Comparison of ENCODE assay signal across 16 cellular contexts in the genomic region with DNA sequence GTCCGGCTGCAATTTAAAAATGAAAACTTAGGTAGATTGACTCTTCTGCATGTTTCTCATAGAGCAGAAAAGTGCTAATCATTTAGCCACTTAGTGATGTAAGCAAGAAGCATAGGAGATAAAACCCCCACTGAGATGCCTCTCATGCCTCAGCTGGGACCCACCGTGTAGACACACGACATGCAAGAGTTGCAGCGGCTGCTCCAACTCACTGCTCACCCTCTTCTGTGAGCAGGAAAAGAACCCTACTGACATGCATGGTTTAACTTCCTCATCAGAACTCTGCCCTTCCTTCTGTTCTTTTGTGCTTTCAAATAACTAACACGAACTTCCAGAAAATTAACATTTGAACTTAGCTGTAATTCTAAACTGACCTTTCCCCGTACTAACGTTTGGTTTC. TPM values are rescaled to one million over a fixed set of nuclear protein-coding genes. Genes with fewer than 3 reads are reported as not detected.
A peak's percentile ranks its signal among the peaks of the same experiment; 100 is the strongest.
DNase-seq lines count a peak whose midpoint lies in the region; ATAC-seq and TF ChIP-seq lines count a peak whose summit lies in the region.
"Had no signal": no experiment of that assay in that cellular context is flagged by ENCODE, and none has a peak within 500 bp of the region (broad histone marks: within the 10 kb centered on the region; RNA-seq: fewer than 3 reads in every experiment).

No MANE protein-coding gene starts in this region.

- H3K23ac ChIP-seq in mesenchymal stem cell (ENCODE audit: low read length in 2 of 2): no peak overlapping the region

- H2BK120ac ChIP-seq in mesenchymal stem cell (ENCODE audit: low read depth, low read length): no peak overlapping the region

- H3K4me1 Mint-ChIP-seq in CD14-positive monocyte: peaks cover 14% of the 10 kb centered on the region
- H3K4me1 Mint-ChIP-seq in stimulated activated naive CD8-positive, alpha-beta T cell treated with anti-CD3 and anti-CD28 coated beads, Interleukin-15, amount 100 ng/mL, for 72 hours: no peaks in the 10 kb centered on the region
- peaks cover 1 to 14% (median 10%) of the 10 kb centered on the region in 4 donors for H3K4me1 Mint-ChIP-seq in CD4-positive, alpha-beta memory T cell

- H3K27ac ChIP-seq in OCI-LY7 (ENCODE audit: low read depth, low read length, poor library complexity, severe bottlenecking) (no peak overlapping the region), mesenchymal stem cell (ENCODE audit: low read length, poor library complexity, severe bottlenecking) (peak overlapping the region; percentile 89), tibial nerve (peak overlapping the region in 2 of 4 donors; percentile 43 to 80)
- no peak overlapping the region for H3K27ac ChIP-seq in CD4-positive, alpha-beta memory T cell (ENCODE audit: low read depth, low read length)
- H3K27ac ChIP-seq: vagina had no signal

- H3K27me3 ChIP-seq in mesenchymal stem cell (ENCODE audit: control insufficient read depth in 1 of 2, insufficient read depth in 1 of 2, low read length in 2 of 2) (peaks cover 0 to 35% of the 10 kb centered on the region in 2 experiments), tibial nerve (peaks cover 0 to 5% of the 10 kb centered on the region in 2 donors)
- H3K27me3 ChIP-seq in CD4-positive, alpha-beta memory T cell (ENCODE audit: insufficient read depth, low read length): no peaks in the 10 kb centered on the region
- H3K27me3 ChIP-seq: vagina had no signal

- peaks cover 0 to 5% of the 10 kb centered on the region in 2 donors for H3K36me3 Mint-ChIP-seq in CD14-positive monocyte
- peaks cover 5 to 27% of the 10 kb centered on the region in 2 donors for H3K36me3 Mint-ChIP-seq in CD4-positive, alpha-beta memory T cell

- DNase-seq in CD14-positive monocyte (ENCODE audit: low spot score): no peak
- DNase-seq in OCI-LY7 (ENCODE audit: low spot score): peak; percentile 62
- DNase-seq in mesenchymal stem cell: no peak
- no peak for DNase-seq in stimulated activated naive CD8-positive, alpha-beta T cell treated with anti-CD3 and anti-CD28 coated beads, Interleukin-15, amount 100 ng/mL, for 72 hours
- no peak for DNase-seq in CD4-positive, alpha-beta memory T cell
- DNase-seq in tibial nerve (ENCODE audit: low spot score in 2 of 2): no peak
- DNase-seq: activated CD8-positive, alpha-beta T cell treated with anti-CD3 and anti-CD28 coated beads, Interleukin-2, amount 10 ng/mL, durations not matched to agents 7 days and 5 days; DND-41; endodermal cell; glutamatergic neuron; HCEC 1CT; NCI-H2107 had no signal

- H3K9me3 Mint-ChIP-seq in CD14-positive monocyte: peaks cover 0 to 2% (median 0%) of the 10 kb centered on the region in 7 donors
- H3K9me3 Mint-ChIP-seq in stimulated activated naive CD8-positive, alpha-beta T cell treated with anti-CD3 and anti-CD28 coated beads, Interleukin-15, amount 100 ng/mL, for 72 hours: no peaks in the 10 kb centered on the region
- H3K9me3 Mint-ChIP-seq in CD4-positive, alpha-beta memory T cell: no peaks in the 10 kb centered on the region

- H4K91ac ChIP-seq in mesenchymal stem cell (ENCODE audit: low read length): no peak overlapping the region

- no TSS peak for BruUV-seq in OCI-LY7 (replicated peaks; lab: Mats Ljungman, UMichigan)

- CTCF ChIA-PET in OCI-LY7 (lab: Charles Lee; ENCODE audit: unreplicated experiment): no interaction called here
- CTCF ChIA-PET in CD4-positive, alpha-beta memory T cell (lab: Charles Lee; ENCODE audit: partially characterized antibody): interaction anchor here (2.6 to 3.3 kb wide), 2 partner anchors 44 to 182 kb away, joined by 9 to 53 read pairs; no protein-coding TSS in a partner anchor

- H3K9ac ChIP-seq in mesenchymal stem cell (ENCODE audit: low read length): peak overlapping the region; percentile 73

- H3K4me3 Mint-ChIP-seq in CD14-positive monocyte: peak overlapping the region; percentile 32 to 83
- no peak overlapping the region for H3K4me3 Mint-ChIP-seq in stimulated activated naive CD8-positive, alpha-beta T cell treated with anti-CD3 and anti-CD28 coated beads, Interleukin-15, amount 100 ng/mL, for 72 hours
- no peak overlapping the region for H3K4me3 Mint-ChIP-seq in CD4-positive, alpha-beta memory T cell
- H3K4me3 Mint-ChIP-seq: activated CD8-positive, alpha-beta T cell treated with anti-CD3 and anti-CD28 coated beads, Interleukin-2, amount 10 ng/mL, durations not matched to agents 7 days and 5 days; brain; endodermal cell had no signal

- POLR2A ChIA-PET in OCI-LY7 (lab: Charles Lee): no interaction called here
- POLR2A ChIA-PET in CD4-positive, alpha-beta memory T cell (lab: Charles Lee; ENCODE audit: partially characterized antibody): no interaction called here

- H3K4me1 ChIP-seq in OCI-LY7 (ENCODE audit: insufficient read depth, low read length, poor library complexity, severe bottlenecking) (peaks cover 13% of the 10 kb centered on the region), mesenchymal stem cell (ENCODE audit: control insufficient read depth, insufficient read depth, low read depth, low read length) (peaks cover 26% of the 10 kb centered on the region), tibial nerve (peaks cover 0 to 15% (median under 1%) of the 10 kb centered on the region in 4 donors)
- H3K4me1 ChIP-seq in CD4-positive, alpha-beta memory T cell (ENCODE audit: insufficient read depth, low read length): peaks cover 15% of the 10 kb centered on the region

- H3K18ac ChIP-seq in mesenchymal stem cell (ENCODE audit: low read depth in 1 of 2, low read length in 2 of 2): peak overlapping the region in 1 of 2 experiments; percentile 33

- H4K20me1 ChIP-seq in OCI-LY7 (ENCODE audit: insufficient read depth, low read length): no peaks in the 10 kb centered on the region

- H3K79me2 ChIP-seq in OCI-LY7 (ENCODE audit: insufficient read depth, low read depth, low read length): no peaks in the 10 kb centered on the region

- no peaks in the 10 kb centered on the region for H3K9me3 ChIP-seq in OCI-LY7 (ENCODE audit: low read length)
- no peaks in the 10 kb centered on the region for H3K9me3 ChIP-seq in mesenchymal stem cell (ENCODE audit: control insufficient read depth, low read length)
- no peaks in the 10 kb centered on the region for H3K9me3 ChIP-seq in CD4-positive, alpha-beta memory T cell (ENCODE audit: control insufficient read depth in 1 of 2, low read length in 2 of 2)
- H3K9me3 ChIP-seq in tibial nerve: no peaks in the 10 kb centered on the region
- H3K9me3 ChIP-seq: vagina had no signal

- H3K4me2 ChIP-seq in OCI-LY7 (ENCODE audit: low read length) (peak overlapping the region; percentile 51; the same call in 1 of the 2 replicates), mesenchymal stem cell (ENCODE audit: low read length, poor library complexity, severe bottlenecking) (no peak overlapping the region)

- peaks cover 0 to 11% (median 1%) of the 10 kb centered on the region in 3 donors for H3K27me3 Mint-ChIP-seq in CD14-positive monocyte (ENCODE audit: low read depth in 3 of 3)
- H3K27me3 Mint-ChIP-seq in stimulated activated naive CD8-positive, alpha-beta T cell treated with anti-CD3 and anti-CD28 coated beads, Interleukin-15, amount 100 ng/mL, for 72 hours: no peaks in the 10 kb centered on the region
- no peaks in the 10 kb centered on the region for H3K27me3 Mint-ChIP-seq in CD4-positive, alpha-beta memory T cell
- H3K27me3 Mint-ChIP-seq: brain had no signal

- TF ChIP-seq CTCF in CD14-positive monocyte (IDR thresholded peaks at IDR 0.05): no peak
- no peak for TF ChIP-seq CTCF in OCI-LY7 (conservative IDR thresholded peaks at IDR 0.05; ENCODE audit: low read length)
- no peak for TF ChIP-seq CTCF in tibial nerve (IDR thresholded peaks at IDR 0.05)

- no peak overlapping the region for H2AFZ ChIP-seq in OCI-LY7 (ENCODE audit: low read length)
- no peak overlapping the region for H2AFZ ChIP-seq in mesenchymal stem cell (ENCODE audit: low read depth, low read length)

- H3K4ac ChIP-seq in mesenchymal stem cell (ENCODE audit: low read depth in 1 of 2, low read length in 2 of 2): no peak overlapping the region

- H3K27ac Mint-ChIP-seq in CD14-positive monocyte: peak overlapping the region; percentile 7 to 76 (median 38)
- H3K27ac Mint-ChIP-seq in stimulated activated naive CD8-positive, alpha-beta T cell treated with anti-CD3 and anti-CD28 coated beads, Interleukin-15, amount 100 ng/mL, for 72 hours: no peak overlapping the region
- peak overlapping the region in 2 of 7 donors; percentile 26 to 41 for H3K27ac Mint-ChIP-seq in CD4-positive, alpha-beta memory T cell
- H3K27ac Mint-ChIP-seq: activated CD8-positive, alpha-beta T cell treated with anti-CD3 and anti-CD28 coated beads, Interleukin-2, amount 10 ng/mL, durations not matched to agents 7 days and 5 days; endodermal cell had no signal

- no peak for TF ChIP-seq EP300 in tibial nerve (IDR thresholded peaks at IDR 0.05)

- peak overlapping the region; percentile 19 for H2BK5ac ChIP-seq in mesenchymal stem cell (ENCODE audit: low read depth, low read length, poor library complexity, severe bottlenecking)

- no peak overlapping the region for H2BK15ac ChIP-seq in mesenchymal stem cell (ENCODE audit: low read depth, poor library complexity, severe bottlenecking)

- no peak for TF ChIP-seq POLR2A in tibial nerve (IDR thresholded peaks at IDR 0.05)

- H3K36me3 ChIP-seq in OCI-LY7 (ENCODE audit: insufficient read depth, low read length) (no peaks in the 10 kb centered on the region), mesenchymal stem cell (ENCODE audit: control insufficient read depth in 1 of 2, insufficient read depth in 2 of 2, low read depth in 1 of 2, low read length in 2 of 2) (peaks cover 31 to 42% of the 10 kb centered on the region in 2 experiments), tibial nerve (peaks cover 0 to 6% (median 0%) of the 10 kb centered on the region in 3 donors)
- H3K36me3 ChIP-seq in CD4-positive, alpha-beta memory T cell (ENCODE audit: insufficient read depth, low read length): no peaks in the 10 kb centered on the region

- no peak overlapping the region for H2BK12ac ChIP-seq in mesenchymal stem cell (ENCODE audit: low read length in 2 of 2)

- no peaks in the 10 kb centered on the region for H3K9me2 ChIP-seq in OCI-LY7 (ENCODE audit: insufficient read depth, low read length)

- H2AK5ac ChIP-seq in mesenchymal stem cell (ENCODE audit: low read length, severe bottlenecking): no peak overlapping the region

- intact Hi-C loops in CD14-positive monocyte (cut with micrococcal nuclease): no loop called here
- intact Hi-C loops in OCI-LY7 (cut with micrococcal nuclease; ENCODE audit: unreplicated experiment): no loop called here
- intact Hi-C loops in CD4-positive, alpha-beta memory T cell (cut with micrococcal nuclease): no loop called here

- H3K14ac ChIP-seq in mesenchymal stem cell (ENCODE audit: low read length in 2 of 2): no peak overlapping the region

- H3K4me3 ChIP-seq in OCI-LY7 (ENCODE audit: low read depth, low read length, poor library complexity, severe bottlenecking): no peak overlapping the region
- no peak overlapping the region for H3K4me3 ChIP-seq in mesenchymal stem cell (ENCODE audit: insufficient read depth in 1 of 2, low read depth in 1 of 2, low read length in 2 of 2)
- H3K4me3 ChIP-seq in CD4-positive, alpha-beta memory T cell (ENCODE audit: low read length in 2 of 2): no peak overlapping the region
- no peak overlapping the region for H3K4me3 ChIP-seq in tibial nerve
- H3K4me3 ChIP-seq: vagina had no signal

- H3K79me1 ChIP-seq in mesenchymal stem cell (replicated peaks; ENCODE audit: low read length, poor library complexity, severe bottlenecking): peaks cover 11% of the 10 kb centered on the region

- peak; percentile 59 for ATAC-seq in HG02852 (IDR thresholded peaks at IDR 0.05; ENCODE audit: unreplicated experiment)
- ATAC-seq in stimulated activated naive CD8-positive, alpha-beta T cell treated with anti-CD3 and anti-CD28 coated beads, Interleukin-15, amount 100 ng/mL, for 72 hours: no peak
- no peak for ATAC-seq in HG03039 (IDR thresholded peaks at IDR 0.05; ENCODE audit: unreplicated experiment)
- ATAC-seq: activated CD8-positive, alpha-beta T cell treated with anti-CD3 and anti-CD28 coated beads, Interleukin-2, amount 10 ng/mL, durations not matched to agents 7 days and 5 days had no signal

- 47% methylated on average over 6 of the region's 7 CpGs for WGBS in mesenchymal stem cell
- 44 to 62% methylated on average over 7 of the region's 7 CpGs for WGBS in tibial nerve, 2 donors

- H4K8ac ChIP-seq in mesenchymal stem cell (ENCODE audit: low read length): no peak overlapping the region

RNA-seq across cellular contexts. Expression of gene MAP7D3, which starts 41.0 kb away (rescaled TPM):
- 1 to 10 TPM; 1.8 to 3.4 TPM for polyA plus RNA-seq in CD14-positive monocyte
- total RNA-seq in OCI-LY7 (2014; rRNA removed; shearing (Covaris generic)): 7.7 and 11.9 TPM in 2 replicates
- total RNA-seq in OCI-LY7 (2022): 15.6 and 16.5 TPM in 2 replicates
- 55.4 TPM for polyA plus RNA-seq in mesenchymal stem cell (2013, experiment 1 of 2)
- 50.7 TPM for polyA plus RNA-seq in mesenchymal stem cell (2013, experiment 2 of 2)
- 10 to 100 TPM in 1 of 2 experiments, 1 to 10 TPM in 1; 8.5 to 10.1 TPM for total RNA-seq in CD4-positive, alpha-beta memory T cell
- 1 to 10 TPM; 2.4 to 7.9 TPM for polyA plus RNA-seq in CD4-positive, alpha-beta memory T cell
- 10 to 100 TPM; 19.7 to 32.7 (median 22.8) TPM for total RNA-seq in tibial nerve

Comparison
In these comparisons a context has a peak if more than half of its experiments do, and no peak if none do; other contexts are left out.
1. H3K27ac Mint-ChIP-seq: peak in CD14-positive monocyte (7 of 7); none in stimulated activated naive CD8-positive, alpha-beta T cell treated with anti-CD3 and anti-CD28 coated beads, Interleukin-15, amount 100 ng/mL, for 72 hours (0 of 2).
2. H3K4me3 Mint-ChIP-seq: peak in CD14-positive monocyte (2 of 2); none in stimulated activated naive CD8-positive, alpha-beta T cell treated with anti-CD3 and anti-CD28 coated beads, Interleukin-15, amount 100 ng/mL, for 72 hours (0 of 2) and CD4-positive, alpha-beta memory T cell (0 of 8).